11 cellular contexts compared by ENCODE assay signal in the genomic region with DNA sequence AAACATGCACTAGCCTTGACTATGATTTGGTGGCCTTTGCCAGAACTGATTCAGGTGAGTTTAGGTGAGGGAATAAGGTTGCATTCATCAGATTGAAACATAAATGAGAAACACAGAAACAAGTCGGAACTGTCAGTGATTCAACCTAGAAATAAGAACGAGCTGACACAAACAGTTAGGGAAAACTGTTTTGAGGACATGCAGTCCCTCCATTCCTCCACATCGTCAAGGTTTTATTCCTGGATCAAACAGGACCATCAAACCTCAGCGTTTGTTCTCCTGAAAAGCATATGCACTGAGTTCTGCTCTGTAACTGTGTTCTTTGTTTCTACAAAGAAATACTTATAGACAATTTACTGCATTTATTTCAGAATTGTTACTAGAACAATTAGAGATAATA. TPM values are rescaled to one million over a fixed set of nuclear protein-coding genes. Genes with fewer than 3 reads are reported as not detected.
DNase-seq lines count a peak whose midpoint lies in the region; ATAC-seq and TF ChIP-seq lines count a peak whose summit lies in the region.
"Had no signal": no experiment of that assay in that cellular context is flagged by ENCODE, and none has a peak within 500 bp of the region (broad histone marks: within the 10 kb centered on the region; RNA-seq: fewer than 3 reads in every experiment).

No MANE protein-coding gene starts in this region.

- H3K9me3 ChIP-seq in iPS-18c (ENCODE audit: control insufficient read depth, insufficient read depth, low read length) = peaks cover 3% of the 10 kb centered on the region
- peaks cover 0 to 3% (median 0%) of the 10 kb centered on the region in 4 donors for H3K9me3 ChIP-seq in upper lobe of left lung

- H3K4me1 Mint-ChIP-seq in activated naive CD4-positive, alpha-beta T cell treated with anti-CD3 and anti-CD28 coated beads for 36 hours (ENCODE audit: low read depth) = peaks cover 30% of the 10 kb centered on the region
- peaks cover 42 to 52% (median 50%) of the 10 kb centered on the region in 3 donors for H3K4me1 Mint-ChIP-seq in T-cell

- CTCF ChIA-PET in activated naive CD4-positive, alpha-beta T cell treated with anti-CD3 and anti-CD28 coated beads for 36 hours (lab: Charles Lee) = no interaction called here
- CTCF ChIA-PET in T-cell (lab: Charles Lee) = no interaction called here

- peaks cover 24% of the 10 kb centered on the region for H3K36me3 Mint-ChIP-seq in activated naive CD4-positive, alpha-beta T cell treated with anti-CD3 and anti-CD28 coated beads for 36 hours (ENCODE audit: low read depth)
- peaks cover 15% of the 10 kb centered on the region for H3K36me3 Mint-ChIP-seq in T-cell

- peak overlapping the region; percentile 92 for H3K4me3 Mint-ChIP-seq in activated naive CD4-positive, alpha-beta T cell treated with anti-CD3 and anti-CD28 coated beads for 36 hours
- peak overlapping the region; percentile 85 to 90 (median 86) for H3K4me3 Mint-ChIP-seq in T-cell

- H3K36me3 ChIP-seq in upper lobe of left lung = peaks cover 0 to 4% (median 0%) of the 10 kb centered on the region in 4 donors

- DNase-seq in activated naive CD4-positive, alpha-beta T cell treated with anti-CD3 and anti-CD28 coated beads for 36 hours = no peak
- no peak for DNase-seq in activated naive CD4-positive, alpha-beta T cell treated with anti-CD3 and anti-CD28 coated beads, Interleukin-2, amount 50 U/mL, for 16 hours
- DNase-seq in T-cell = no peak
- DNase-seq in superior temporal gyrus (ENCODE audit: extremely low spot score) = peak; percentile 32
- no peak for DNase-seq in upper lobe of left lung
- no peak for DNase-seq in NCI-H2081 treated with DMSO at 0.1 percent for 48 hours (lab: John Stamatoyannopoulos, UW)
- no peak for DNase-seq in NCI-H510A (lab: John Stamatoyannopoulos, UW)
- DNase-seq: midbrain, NCI-H187 treated with DMSO at 0.1 percent for 48 hours had no signal

- peak overlapping the region; percentile 4; the same call in 1 of the 2 replicates for H3K4me3 ChIP-seq in iPS-18c (ENCODE audit: insufficient read depth, low read depth, low read length)
- H3K4me3 ChIP-seq in upper lobe of left lung = no peak overlapping the region

- H3K27me3 ChIP-seq in upper lobe of left lung = no peaks in the 10 kb centered on the region

- no peak for TF ChIP-seq POLR2A in upper lobe of left lung (IDR thresholded peaks at IDR 0.05)

- no peaks in the 10 kb centered on the region for H3K9me3 Mint-ChIP-seq in activated naive CD4-positive, alpha-beta T cell treated with anti-CD3 and anti-CD28 coated beads for 36 hours
- no peaks in the 10 kb centered on the region for H3K9me3 Mint-ChIP-seq in T-cell

- no peak for TF ChIP-seq EP300 in upper lobe of left lung (IDR thresholded peaks at IDR 0.05)

- WGBS in upper lobe of left lung, 2 donors = 48 to 58% methylated on average over 4 of the region's 4 CpGs

- no peak overlapping the region for H3K27ac Mint-ChIP-seq in activated naive CD4-positive, alpha-beta T cell treated with anti-CD3 and anti-CD28 coated beads for 36 hours
- no peak overlapping the region for H3K27ac Mint-ChIP-seq in T-cell

- H3K4me1 ChIP-seq in upper lobe of left lung = peaks cover 17 to 32% (median 21%) of the 10 kb centered on the region in 4 donors

- ATAC-seq in T-cell (replicated peaks in 1 of 4) (no peak), upper lobe of left lung (ENCODE audit: low FRiP score in 2 of 2) (no peak)
- ATAC-seq: esophagus mucosa had no signal

- H3K27ac ChIP-seq in upper lobe of left lung = no peak overlapping the region

- POLR2A ChIA-PET in T-cell (lab: Charles Lee) = no interaction called here

- no peak for TF ChIP-seq CTCF in upper lobe of left lung (IDR thresholded peaks at IDR 0.05)

- intact Hi-C loops in activated naive CD4-positive, alpha-beta T cell treated with anti-CD3 and anti-CD28 coated beads for 36 hours (cut with micrococcal nuclease) = loop anchor here (2.0 to 5.0 kb wide), 2 partner anchors 237 to 502 kb away; no protein-coding TSS in a partner anchor

- H3K27me3 Mint-ChIP-seq in activated naive CD4-positive, alpha-beta T cell treated with anti-CD3 and anti-CD28 coated beads for 36 hours (ENCODE audit: low read depth) = no peaks in the 10 kb centered on the region
- H3K27me3 Mint-ChIP-seq in T-cell = no peaks in the 10 kb centered on the region

RNA-seq across cellular contexts. Expression of gene ZNF248, which starts 1.7 kb away (rescaled TPM):
- 1 to 10 TPM; 4.6 to 5.5 TPM for total RNA-seq in activated naive CD4-positive, alpha-beta T cell treated with anti-CD3 and anti-CD28 coated beads for 36 hours
- total RNA-seq in T-cell (10 to 100 TPM in 4 of 5 donors, 1 to 10 TPM in 1; 7.0 to 15.6 (median 13.4) TPM), upper lobe of left lung (10 to 100 TPM in 4 of 6 donors, 1 to 10 TPM in 2; 8.5 to 38.8 (median 11.0) TPM)
